Comparison of ENCODE assay signal across 8 cellular contexts in the genomic region with DNA sequence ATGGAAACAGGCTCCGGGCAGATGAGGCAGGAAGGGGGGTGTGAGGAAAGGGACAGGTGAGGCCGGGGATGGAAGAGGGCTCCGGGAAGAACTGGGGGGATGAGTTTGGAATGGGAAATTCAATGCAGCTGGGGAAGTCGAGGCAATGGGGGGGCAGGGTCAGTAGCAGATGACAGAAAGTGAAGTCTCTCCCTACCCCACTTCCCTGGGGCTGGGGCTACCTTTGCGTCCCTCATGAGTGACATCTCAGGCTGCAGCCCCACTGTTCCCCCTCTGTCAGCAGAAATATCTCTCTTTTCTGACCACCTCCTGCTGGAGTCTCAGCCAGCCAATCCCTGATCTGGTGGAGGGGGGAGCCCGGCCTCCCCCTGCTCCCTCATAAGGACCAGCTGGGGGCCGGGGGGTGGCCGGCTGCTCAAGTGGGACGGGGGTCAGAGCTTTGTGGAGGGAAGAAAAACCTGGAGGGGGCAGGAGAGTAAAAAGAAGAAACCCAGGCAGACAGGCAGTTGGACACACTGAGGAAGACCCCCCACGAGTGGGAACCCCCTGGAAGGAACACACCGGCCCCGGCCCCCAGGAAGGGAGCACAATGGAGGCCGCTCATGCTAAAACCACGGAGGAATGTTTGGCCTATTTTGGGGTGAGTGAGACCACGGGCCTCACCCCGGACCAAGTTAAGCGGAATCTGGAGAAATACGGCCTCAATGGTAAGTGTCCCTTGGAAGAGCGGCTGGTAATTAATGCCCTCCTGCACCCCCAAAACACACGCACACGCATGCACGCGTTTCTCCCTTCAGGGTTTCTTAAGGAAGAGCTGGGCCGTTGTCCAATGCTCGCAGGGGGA. TPM values are rescaled to one million over a fixed set of nuclear protein-coding genes. Genes with fewer than 3 reads are reported as not detected.
A peak's percentile ranks its signal among the peaks of the same experiment; 100 is the strongest.
DNase-seq lines count a peak whose midpoint lies in the region; ATAC-seq, FAIRE-seq and TF ChIP-seq lines count a peak whose summit lies in the region.

Gene ATP2A1 (plus strand): TSS at position 406 of the 844 bp plus-strand sequence. CDS start 184 bp downstream, at position 590.

- no peaks in the 10 kb centered on the region for H3K9me3 Mint-ChIP-seq in astrocyte (ENCODE audit: unreplicated experiment)

- H4K20me1 ChIP-seq in astrocyte (ENCODE audit: insufficient read depth, low read length): peaks cover 11% of the 10 kb centered on the region

- peak within 1 kb of the TSS; percentile 98 for H3K4me2 ChIP-seq in astrocyte (ENCODE audit: low read length)

- peak within 1 kb of the TSS; percentile 79 for H2AFZ ChIP-seq in astrocyte (ENCODE audit: low read depth, low read length)

- no peak within 1 kb of the TSS for H3K27ac ChIP-seq in astrocyte (ENCODE audit: low read depth, low read length)
- no peak within 1 kb of the TSS for H3K27ac ChIP-seq in right lobe of liver
- H3K27ac ChIP-seq in thyroid gland: no peak within 1 kb of the TSS

- H3K36me3 ChIP-seq in astrocyte (ENCODE audit: insufficient read depth, low read length): no peaks in the 10 kb centered on the region
- H3K36me3 ChIP-seq in right lobe of liver: peaks cover 0 to 2% (median 0%) of the 10 kb centered on the region in 4 donors
- peaks cover 3 to 14% of the 10 kb centered on the region in 2 donors for H3K36me3 ChIP-seq in thyroid gland

- H3K4me3 ChIP-seq in astrocyte (ENCODE audit: insufficient read depth, low read depth, low read length) (peak within 1 kb of the TSS; percentile 78), right lobe of liver (peak within 1 kb of the TSS; percentile 50 to 62 (median 51)), thyroid gland (replicated peaks in 1 of 3) (peak within 1 kb of the TSS in 2 of 3 donors; percentile 44 to 54)

- TF ChIP-seq POLR2A in right lobe of liver (IDR thresholded peaks at IDR 0.05): no peak
- TF ChIP-seq POLR2A in thyroid gland (IDR thresholded peaks at IDR 0.05): no peak

- H3K9ac ChIP-seq in astrocyte (ENCODE audit: low read length): peak within 1 kb of the TSS; percentile 81

- no peaks in the 10 kb centered on the region for H3K79me2 ChIP-seq in astrocyte (ENCODE audit: insufficient read depth, low read length)

- no peak for FAIRE-seq in astrocyte (lab: Jason Lieb, UNC)

- DNase-seq in activated CD8-positive, alpha-beta memory T cell treated with anti-CD3 and anti-CD28 coated beads, Interleukin-2, amount 50 U/mL, for 48 hours: peak; percentile 51
- no peak for DNase-seq in activated CD8-positive, alpha-beta memory T cell treated with anti-CD3 and anti-CD28 coated beads, Interleukin-2, amount 50 U/mL, for 4 hours
- DNase-seq in astrocyte (ENCODE audit: low read depth): no peak
- DNase-seq in right lobe of liver: no peak
- no peak for DNase-seq in thyroid gland
- no peak for DNase-seq in HCEC 1CT

- peaks cover 2% of the 10 kb centered on the region for H3K4me1 Mint-ChIP-seq in astrocyte (ENCODE audit: low read depth, unreplicated experiment)

- no peaks in the 10 kb centered on the region for H3K27me3 ChIP-seq in astrocyte (ENCODE audit: insufficient read depth, low read length)
- H3K27me3 ChIP-seq in right lobe of liver: no peaks in the 10 kb centered on the region
- no peaks in the 10 kb centered on the region for H3K27me3 ChIP-seq in thyroid gland

- ATAC-seq in right lobe of liver (no peak), GM18870 (IDR thresholded peaks at IDR 0.05; ENCODE audit: unreplicated experiment) (no peak), GM21360 (IDR thresholded peaks at IDR 0.05; ENCODE audit: unreplicated experiment) (no peak)

- H3K4me1 ChIP-seq in astrocyte (ENCODE audit: insufficient read depth, low read length): peaks cover 13% of the 10 kb centered on the region
- peaks cover 0 to 6% (median 3%) of the 10 kb centered on the region in 4 donors for H3K4me1 ChIP-seq in right lobe of liver
- peaks cover 7 to 12% of the 10 kb centered on the region in 2 donors for H3K4me1 ChIP-seq in thyroid gland

- H3K9me3 ChIP-seq in astrocyte (ENCODE audit: insufficient read depth, low read depth, low read length): no peaks in the 10 kb centered on the region
- H3K9me3 ChIP-seq in right lobe of liver: no peaks in the 10 kb centered on the region
- no peaks in the 10 kb centered on the region for H3K9me3 ChIP-seq in thyroid gland

- peaks cover 6% of the 10 kb centered on the region for H3K36me3 Mint-ChIP-seq in astrocyte (ENCODE audit: low read depth, unreplicated experiment)

- peak within 1 kb of the TSS; percentile 18 for H3K27ac Mint-ChIP-seq in astrocyte (ENCODE audit: unreplicated experiment)

- TF ChIP-seq CTCF in astrocyte (IDR thresholded peaks at IDR 0.05; ENCODE audit: insufficient read depth, low read depth, low read length) (no peak), right lobe of liver (IDR thresholded peaks at IDR 0.05) (no peak), thyroid gland (IDR thresholded peaks at IDR 0.05) (no peak)

- H3K27me3 Mint-ChIP-seq in astrocyte (ENCODE audit: low read depth, unreplicated experiment): peaks cover 8% of the 10 kb centered on the region

- WGBS in right lobe of liver (ENCODE audit: insufficient coverage, low coverage, low lambda C conversion rate, missing lambda C conversion rate): 64% methylated on average over 18 of the region's 25 CpGs
- 68 to 74% methylated on average over 25 of the region's 25 CpGs for WGBS in thyroid gland, 2 donors

- intact Hi-C loops in right lobe of liver (cut with DNase I): no loop called here
- intact Hi-C loops in thyroid gland (cut with DNase I): loop anchor here (5.0 kb wide), 1 partner anchor 49 kb away; the partner anchor contains the start of gene RABEP2

- H3K4me3 Mint-ChIP-seq in astrocyte (ENCODE audit: unreplicated experiment): peak within 1 kb of the TSS; percentile 88

RNA-seq across cellular contexts. Expression of gene ATP2A1, which starts in this region (rescaled TPM):
- total RNA-seq in astrocyte (1.0 and 2.0 TPM in 2 replicates), right lobe of liver (1 to 10 TPM in 2 of 6 experiments, under 1 TPM in 4; 0.42 to 3.6 (median 0.77) TPM), thyroid gland (1 to 10 TPM in 2 of 4 donors, under 1 TPM in 1, not detected in 1; 0.27 to 2.7 (median 2.3) TPM)
